ENCODE assay signal across 8 cellular contexts in genomic region chr17:35051183-35051578, GRCh38. TPM values are rescaled to one million over a fixed set of nuclear protein-coding genes. Genes with fewer than 3 reads are reported as not detected.
DNase-seq lines count a peak whose midpoint lies in the region; ATAC-seq, FAIRE-seq and TF ChIP-seq lines count a peak whose summit lies in the region.

No MANE protein-coding gene starts in this region.

- peaks cover 24 to 49% (median 33%) of the 10 kb centered on the region in 4 donors for H3K4me1 ChIP-seq in transverse colon

- no peak for TF ChIP-seq POLR2A in transverse colon (IDR thresholded peaks at IDR 0.05)

- 6 to 17% methylated on average over 2 of the region's 2 CpGs for WGBS in transverse colon (ENCODE audit: low coverage in 1 of 2), 2 donors

- no peak for TF ChIP-seq EP300 in transverse colon (IDR thresholded peaks at IDR 0.05; ENCODE audit: low read depth)

- in situ Hi-C loops in transverse colon (cut with MboI; ENCODE audit: low pct_ligation_motif_present in 1 of 4, low pct_unique_long_range_greater_than_20kb in 1 of 4, low sequenced_read_pairs in 3 of 4), result no loop called here

- H3K36me3 ChIP-seq in transverse colon, result no peaks in the 10 kb centered on the region

- TF ChIP-seq CTCF in VCaP (conservative IDR thresholded peaks at IDR 0.05) (no peak), transverse colon (IDR thresholded peaks at IDR 0.05) (no peak)

- H3K27ac ChIP-seq in VCaP, result peak overlapping the region; percentile 91
- peak overlapping the region; percentile 67 to 77 (median 76) for H3K27ac ChIP-seq in transverse colon

- intact Hi-C loops in left ventricle myocardium superior (cut with micrococcal nuclease), result no loop called here
- intact Hi-C loops in transverse colon (cut with DNase I; ENCODE audit: low total_unique reads), result no loop called here

- H3K27me3 ChIP-seq in transverse colon, result no peaks in the 10 kb centered on the region

- FAIRE-seq in HTR-8/SVneo (lab: Jason Lieb, UNC), result no peak

- DNase-seq in activated CD8-positive, alpha-beta memory T cell treated with anti-CD3 and anti-CD28 coated beads, Interleukin-2, amount 50 U/mL, for 1 hour (ENCODE audit: extremely low read depth), result peak; percentile 34
- DNase-seq in activated CD8-positive, alpha-beta memory T cell treated with anti-CD3 and anti-CD28 coated beads for 24 hours, result no peak
- no peak for DNase-seq in left ventricle myocardium superior
- peak; percentile 20 for DNase-seq in transverse colon
- no peak for DNase-seq in HTR-8/SVneo (ENCODE audit: insufficient read length, low spot score)
- DNase-seq in NCI-H1436 (lab: John Stamatoyannopoulos, UW), result no peak

- peak; percentile 62 for ATAC-seq in HG03135 (IDR thresholded peaks at IDR 0.05; ENCODE audit: unreplicated experiment)
- ATAC-seq in left ventricle myocardium superior, result peak; percentile 60

- no peaks in the 10 kb centered on the region for H3K9me3 ChIP-seq in transverse colon

- H3K4me3 ChIP-seq in transverse colon, result peak overlapping the region in 1 of 4 donors; percentile 0

RNA-seq across cellular contexts. Expression of gene RFFL, which starts 12.3 kb away (rescaled TPM):
- total RNA-seq in left ventricle myocardium superior (8.5 TPM), transverse colon (10 to 100 TPM; 40.6 to 75.8 (median 50.7) TPM)

Comparison
In these comparisons a context has a peak if more than half of its experiments do, and no peak if none do; other contexts are left out.
1. DNase-seq: peak in activated CD8-positive, alpha-beta memory T cell treated with anti-CD3 and anti-CD28 coated beads, Interleukin-2, amount 50 U/mL, for 1 hour (single experiment) and transverse colon (single experiment); none in activated CD8-positive, alpha-beta memory T cell treated with anti-CD3 and anti-CD28 coated beads for 24 hours (single experiment), left ventricle myocardium superior (single experiment), HTR-8/SVneo (single experiment) and NCI-H1436 (single experiment).